Comparison of ENCODE assay signal across 8 cellular contexts in genomic region chr14:93332853-93333630, GRCh38. TPM values are rescaled to one million over a fixed set of nuclear protein-coding genes. Genes with fewer than 3 reads are reported as not detected.
DNase-seq lines count a peak whose midpoint lies in the region; TF ChIP-seq lines count a peak whose summit lies in the region.

A gene with protein sequence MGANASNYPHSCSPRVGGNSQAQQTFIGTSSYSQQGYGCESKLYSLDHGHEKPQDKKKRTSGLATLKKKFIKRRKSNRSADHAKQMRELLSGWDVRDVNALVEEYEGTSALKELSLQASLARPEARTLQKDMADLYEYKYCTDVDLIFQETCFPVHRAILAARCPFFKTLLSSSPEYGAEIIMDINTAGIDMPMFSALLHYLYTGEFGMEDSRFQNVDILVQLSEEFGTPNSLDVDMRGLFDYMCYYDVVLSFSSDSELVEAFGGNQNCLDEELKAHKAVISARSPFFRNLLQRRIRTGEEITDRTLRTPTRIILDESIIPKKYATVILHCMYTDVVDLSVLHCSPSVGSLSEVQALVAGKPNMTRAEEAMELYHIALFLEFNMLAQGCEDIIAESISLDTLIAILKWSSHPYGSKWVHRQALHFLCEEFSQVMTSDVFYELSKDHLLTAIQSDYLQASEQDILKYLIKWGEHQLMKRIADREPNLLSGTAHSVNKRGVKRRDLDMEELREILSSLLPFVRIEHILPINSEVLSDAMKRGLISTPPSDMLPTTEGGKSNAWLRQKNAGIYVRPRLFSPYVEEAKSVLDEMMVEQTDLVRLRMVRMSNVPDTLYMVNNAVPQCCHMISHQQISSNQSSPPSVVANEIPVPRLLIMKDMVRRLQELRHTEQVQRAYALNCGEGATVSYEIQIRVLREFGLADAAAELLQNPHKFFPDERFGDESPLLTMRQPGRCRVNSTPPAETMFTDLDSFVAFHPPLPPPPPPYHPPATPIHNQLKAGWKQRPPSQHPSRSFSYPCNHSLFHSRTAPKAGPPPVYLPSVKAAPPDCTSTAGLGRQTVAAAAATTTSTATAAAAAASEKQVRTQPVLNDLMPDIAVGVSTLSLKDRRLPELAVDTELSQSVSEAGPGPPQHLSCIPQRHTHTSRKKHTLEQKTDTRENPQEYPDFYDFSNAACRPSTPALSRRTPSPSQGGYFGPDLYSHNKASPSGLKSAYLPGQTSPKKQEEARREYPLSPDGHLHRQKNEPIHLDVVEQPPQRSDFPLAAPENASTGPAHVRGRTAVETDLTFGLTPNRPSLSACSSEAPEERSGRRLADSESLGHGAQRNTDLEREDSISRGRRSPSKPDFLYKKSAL (minus strand): TSS chr14:93333036. CDS start chr14:93296051, 36,985 bp downstream.

- peak within 1 kb of the TSS; percentile 97 for H2AFZ ChIP-seq in neuronal stem cell (ENCODE audit: low read length)

- peak within 1 kb of the TSS; percentile 95 for H2BK5ac ChIP-seq in neuronal stem cell (ENCODE audit: low read length)

- H3K4ac ChIP-seq in neuronal stem cell (ENCODE audit: low read length), result peak within 1 kb of the TSS; percentile 76

- WGBS in neuronal stem cell (ENCODE audit: extremely low coverage in 2 of 2, insufficient read length in 2 of 2, insufficient replicate concordance in 1 of 2), 2 donors, result no CpG with 5 or more reads among the region's 74 CpGs

- in situ Hi-C loops in SK-MEL-5 (cut with HindIII; ENCODE audit: low pct_unique_long_range_greater_than_20kb, low sequenced_read_pairs), result no loop called here

- peak within 1 kb of the TSS; percentile 84 for H3K27ac ChIP-seq in neuronal stem cell (replicated peaks; ENCODE audit: low read length)
- H3K27ac ChIP-seq in subcutaneous abdominal adipose tissue (ENCODE audit: low read depth, low read length), result peak within 1 kb of the TSS; percentile 95

- H3K79me1 ChIP-seq in neuronal stem cell (ENCODE audit: low read depth, low read length), result no peaks in the 10 kb centered on the region

- H3K27me3 ChIP-seq in neuronal stem cell (ENCODE audit: control insufficient read depth in 3 of 3, insufficient read depth in 3 of 3, low read depth in 1 of 3, low read length in 3 of 3) (no peaks in the 10 kb centered on the region), subcutaneous abdominal adipose tissue (ENCODE audit: control insufficient read depth in 5 of 5, insufficient read depth in 4 of 5, low read length in 5 of 5) (no peaks in the 10 kb centered on the region)

- H3K9me3 ChIP-seq in neuronal stem cell (replicated peaks in 1 of 2; ENCODE audit: control insufficient read depth in 2 of 2, insufficient read depth in 1 of 2, low read depth in 1 of 2, low read length in 2 of 2), result peaks cover 0 to 10% of the 10 kb centered on the region in 2 donors
- H3K9me3 ChIP-seq in subcutaneous abdominal adipose tissue (ENCODE audit: control insufficient read depth in 5 of 5, low read length in 5 of 5), result no peaks in the 10 kb centered on the region

- H3K4me3 ChIP-seq in HFF-Myc (replicated peaks; ENCODE audit: low read depth, low read length) (peak within 1 kb of the TSS; percentile 79), neuronal stem cell (ENCODE audit: low read length in 2 of 2) (peak within 1 kb of the TSS; percentile 60 to 95), subcutaneous abdominal adipose tissue (ENCODE audit: low read depth in 1 of 5, low read length in 5 of 5) (peak within 1 kb of the TSS; percentile 83 to 96 (median 87))

- H3K23ac ChIP-seq in neuronal stem cell (ENCODE audit: low read depth, low read length, poor library complexity), result peak within 1 kb of the TSS; percentile 99

- no peak within 1 kb of the TSS for H2BK120ac ChIP-seq in neuronal stem cell (ENCODE audit: low read depth, low read length)

- H4K8ac ChIP-seq in neuronal stem cell (ENCODE audit: low read depth, low read length), result peak within 1 kb of the TSS; percentile 82

- H4K91ac ChIP-seq in neuronal stem cell (ENCODE audit: low read depth, low read length, poor library complexity), result no peak within 1 kb of the TSS

- DNase-seq in GM04504 (ENCODE audit: low read depth), result peak; percentile 93
- DNase-seq in HFF-Myc (ENCODE audit: extremely low read depth, low read depth), result peak; percentile 84
- DNase-seq in NAMALWA (ENCODE audit: low spot score), result peak; percentile 97
- DNase-seq in SK-MEL-5 (ENCODE audit: low read depth, low spot score), result peak; percentile 95
- DNase-seq in activated naive CD4-positive, alpha-beta T cell treated with Interleukin-2 at 50 U/mL for 16 hours, result peak; percentile 95
- DNase-seq in foreskin melanocyte, result peak; percentile 92
- DNase-seq in neuronal stem cell (ENCODE audit: low spot score), result peak; percentile 93

- H2BK15ac ChIP-seq in neuronal stem cell (ENCODE audit: low read length), result peak within 1 kb of the TSS; percentile 94

- H3K14ac ChIP-seq in neuronal stem cell (ENCODE audit: low read length), result peak within 1 kb of the TSS; percentile 94

- peak within 1 kb of the TSS; percentile 77 for H3K4me2 ChIP-seq in neuronal stem cell (ENCODE audit: insufficient read depth, low read length, poor library complexity, severe bottlenecking)

- H2BK12ac ChIP-seq in neuronal stem cell (ENCODE audit: low read length), result no peak within 1 kb of the TSS

- no peak within 1 kb of the TSS for H2AK5ac ChIP-seq in neuronal stem cell (ENCODE audit: low read depth, low read length)

- TF ChIP-seq CTCF in HFF-Myc (IDR thresholded peaks at IDR 0.05; ENCODE audit: low read depth, low read length, missing control alignments), result no peak

- H3K9ac ChIP-seq in neuronal stem cell (ENCODE audit: low read depth, low read length, poor library complexity) (peak within 1 kb of the TSS; percentile 99), subcutaneous abdominal adipose tissue (ENCODE audit: low read length in 5 of 5) (peak within 1 kb of the TSS; percentile 71 to 93 (median 89))

- H3K18ac ChIP-seq in neuronal stem cell (ENCODE audit: low read length), result peak within 1 kb of the TSS; percentile 99

- H3K4me1 ChIP-seq in neuronal stem cell (ENCODE audit: control insufficient read depth in 2 of 2, insufficient read depth in 1 of 2, low read depth in 1 of 2, low read length in 2 of 2) (peaks cover 3 to 8% of the 10 kb centered on the region in 2 donors), subcutaneous abdominal adipose tissue (ENCODE audit: control insufficient read depth in 5 of 5, insufficient read depth in 5 of 5, low read length in 5 of 5) (peaks cover 3 to 34% (median 31%) of the 10 kb centered on the region in 5 donors)

- H3K36me3 ChIP-seq in neuronal stem cell (replicated peaks in 1 of 2; ENCODE audit: control insufficient read depth in 2 of 2, insufficient read depth in 2 of 2, low read length in 2 of 2), result no peaks in the 10 kb centered on the region
- no peaks in the 10 kb centered on the region for H3K36me3 ChIP-seq in subcutaneous abdominal adipose tissue (ENCODE audit: control insufficient read depth in 5 of 5, insufficient read depth in 5 of 5, low read length in 5 of 5)

RNA-seq across cellular contexts. Expression of the gene that starts here (rescaled TPM):
- total RNA-seq in SK-MEL-5 (2014; rRNA removed; shearing (Covaris generic)), result 18.0 and 18.9 TPM in 2 replicates
- 12.3 and 16.7 TPM in 2 replicates for polyA plus RNA-seq in SK-MEL-5 (2015; cell fraction: cytosol; rRNA removed)
- polyA plus RNA-seq in SK-MEL-5 (2015; cell fraction: nucleus; rRNA removed), result 9.9 and 13.3 TPM in 2 replicates
- 18.6 TPM for polyA plus RNA-seq in neuronal stem cell (2013, experiment 1 of 2)
- 19.8 TPM for polyA plus RNA-seq in neuronal stem cell (2013, experiment 2 of 2)

Comparison
In these comparisons a context has a peak if more than half of its experiments do, and no peak if none do; other contexts are left out.
1. Peak in every context shown above with its lines: DNase-seq, H3K4me3 ChIP-seq and H3K27ac ChIP-seq.